In genomic region chr14:105419305-105420091, GRCh38 we compare ENCODE assay signal across 8 cellular contexts. TPM values are rescaled to one million over a fixed set of nuclear protein-coding genes. Genes with fewer than 3 reads are reported as not detected.
DNase-seq lines count a peak whose midpoint lies in the region; TF ChIP-seq lines count a peak whose summit lies in the region.

Gene MTA1, plus strand, starts transcription at chr14:105419827. Its CDS starts 209 bp downstream, at chr14:105420036.

- peak within 1 kb of the TSS; percentile 73 for H3K9ac ChIP-seq in smooth muscle cell (ENCODE audit: low read depth)

- H3K9me3 Mint-ChIP-seq in T-helper 1 cell treated with Interleukin-12 subunit alpha and Interleukin-12 subunit beta and Interleukin-4 antibody, amounts not matched to agents 30 μg/mL and 1 μg/mL, for 36 hours: no peaks in the 10 kb centered on the region

- in situ Hi-C loops in brain microvascular endothelial cell (cut with HindIII; ENCODE audit: low pct_ligation_motif_present, low sequenced_read_pairs): no loop called here

- H3K27ac Mint-ChIP-seq in T-helper 1 cell treated with Interleukin-12 subunit alpha and Interleukin-12 subunit beta and Interleukin-4 antibody, amounts not matched to agents 30 μg/mL and 1 μg/mL, for 36 hours: peak within 1 kb of the TSS; percentile 83

- peaks cover 11% of the 10 kb centered on the region for H3K4me1 Mint-ChIP-seq in T-helper 1 cell treated with Interleukin-12 subunit alpha and Interleukin-12 subunit beta and Interleukin-4 antibody, amounts not matched to agents 30 μg/mL and 1 μg/mL, for 36 hours (ENCODE audit: low read depth)

- H3K9me3 ChIP-seq in smooth muscle cell (replicated peaks; ENCODE audit: low read depth): no peaks in the 10 kb centered on the region

- peaks cover 1% of the 10 kb centered on the region for H3K36me3 Mint-ChIP-seq in T-helper 1 cell treated with Interleukin-12 subunit alpha and Interleukin-12 subunit beta and Interleukin-4 antibody, amounts not matched to agents 30 μg/mL and 1 μg/mL, for 36 hours (ENCODE audit: low read depth)

- TF ChIP-seq CTCF in brain microvascular endothelial cell (IDR thresholded peaks at IDR 0.05; ENCODE audit: low read depth, low read length, missing control alignments) (no peak), smooth muscle cell (IDR thresholded peaks at IDR 0.05; ENCODE audit: borderline replicate concordance, insufficient read depth, poor library complexity, severe bottlenecking) (no peak)

- H3K27me3 Mint-ChIP-seq in T-helper 1 cell treated with Interleukin-12 subunit alpha and Interleukin-12 subunit beta and Interleukin-4 antibody, amounts not matched to agents 30 μg/mL and 1 μg/mL, for 36 hours (ENCODE audit: low read depth): no peaks in the 10 kb centered on the region

- 37% methylated on average over 13 of the region's 93 CpGs for WGBS in smooth muscle cell (ENCODE audit: low lambda C conversion rate)

- H3K4me3 ChIP-seq in brain microvascular endothelial cell (ENCODE audit: low read depth, low read length): peak within 1 kb of the TSS; percentile 72
- peak within 1 kb of the TSS; percentile 76 for H3K4me3 ChIP-seq in smooth muscle cell

- H3K27ac ChIP-seq in brain microvascular endothelial cell (peak within 1 kb of the TSS; percentile 38), smooth muscle cell (ENCODE audit: low read depth) (peak within 1 kb of the TSS; percentile 15)

- H3F3A ChIP-seq in smooth muscle cell (ENCODE audit: low read depth): peaks cover under 1% of the 10 kb centered on the region

- H3K4me2 ChIP-seq in smooth muscle cell: peak within 1 kb of the TSS; percentile 99

- H3K4me1 ChIP-seq in smooth muscle cell (ENCODE audit: low read depth): peaks cover 18% of the 10 kb centered on the region

- peaks cover 46% of the 10 kb centered on the region for H3K79me2 ChIP-seq in smooth muscle cell (ENCODE audit: low read depth)

- H3K36me3 ChIP-seq in brain microvascular endothelial cell (replicated peaks) (no peaks in the 10 kb centered on the region), smooth muscle cell (ENCODE audit: low read depth) (no peaks in the 10 kb centered on the region)

- H3K4me3 Mint-ChIP-seq in T-helper 1 cell treated with Interleukin-12 subunit alpha and Interleukin-12 subunit beta and Interleukin-4 antibody, amounts not matched to agents 30 μg/mL and 1 μg/mL, for 36 hours: peak within 1 kb of the TSS; percentile 90

- H4K20me1 ChIP-seq in smooth muscle cell (ENCODE audit: low read depth): peaks cover 37% of the 10 kb centered on the region

- DNase-seq in NCI-H2107 (lab: John Stamatoyannopoulos, UW) (peak; percentile 49), NCI-H2107 treated with DMSO at 0.1 percent for 48 hours (lab: John Stamatoyannopoulos, UW; ENCODE audit: unreplicated experiment) (no peak), HT-29 (ENCODE audit: low spot score) (no peak), brain microvascular endothelial cell (no peak), iPS-NIHi11 (ENCODE audit: low spot score) (peak; percentile 90), smooth muscle cell (lab: John Stamatoyannopoulos, UW; ENCODE audit: unreplicated experiment) (no peak), midbrain (lab: John Stamatoyannopoulos, UW) (no peak)

- H2AFZ ChIP-seq in smooth muscle cell (ENCODE audit: low read depth): peak within 1 kb of the TSS; percentile 90

- H3K27me3 ChIP-seq in brain microvascular endothelial cell (replicated peaks) (no peaks in the 10 kb centered on the region), smooth muscle cell (ENCODE audit: low read depth) (no peaks in the 10 kb centered on the region)

RNA-seq across cellular contexts. Expression of gene MTA1, which starts in this region (rescaled TPM):
- 120 and 136 TPM in 2 replicates for total RNA-seq in HT-29 (2014; rRNA removed; shearing (Covaris generic))
- 25.5 and 41.3 TPM in 2 replicates for total RNA-seq in smooth muscle cell
- 48.7 and 60.4 TPM in 2 replicates for polyA plus RNA-seq in smooth muscle cell

Comparison
In these comparisons a context has a peak if more than half of its experiments do, and no peak if none do; other contexts are left out.
1. DNase-seq: peak in NCI-H2107 (single experiment) and iPS-NIHi11 (single experiment); none in NCI-H2107 treated with DMSO at 0.1 percent for 48 hours (single experiment), HT-29 (single experiment), brain microvascular endothelial cell (single experiment), smooth muscle cell (single experiment) and midbrain (single experiment).